Comparison of ENCODE assay signal across 2 cellular contexts in genomic region chr16:67151431-67152097, GRCh38.
TF ChIP-seq lines count a peak whose summit lies in the region.

No MANE protein-coding gene starts in this region.

TF ChIP-seq in A549, 52 proteins besides CTCF, POLR2A, EP300 and RAD21:
- no peak for TF ChIP-seq BCL3 (IDR thresholded peaks at IDR 0.05)
- TF ChIP-seq ZC3H11A (IDR thresholded peaks at IDR 0.05): no peak
- TF ChIP-seq FOSL2 (IDR thresholded peaks at IDR 0.05): no peak
- no peak for TF ChIP-seq FOSL2 (CRISPR knock-in tag; IDR thresholded peaks at IDR 0.05)
- no peak for TF ChIP-seq KDM1A (IDR thresholded peaks at IDR 0.05; ENCODE audit: low read depth)
- no peak for TF ChIP-seq RARB (CRISPR knock-in tag; IDR thresholded peaks at IDR 0.05)
- no peak for TF ChIP-seq TP53 (CRISPR knock-in tag; IDR thresholded peaks at IDR 0.05)
- TF ChIP-seq HOXA7 (CRISPR knock-in tag; IDR thresholded peaks at IDR 0.05): no peak
- TF ChIP-seq REST (IDR thresholded peaks at IDR 0.05): no peak
- no peak for TF ChIP-seq NPAS2 (CRISPR knock-in tag; IDR thresholded peaks at IDR 0.05; ENCODE audit: borderline replicate concordance)
- TF ChIP-seq ELK1 (IDR thresholded peaks at IDR 0.05; ENCODE audit: low read depth, low read length): no peak
- TF ChIP-seq SREBF2 (IDR thresholded peaks at IDR 0.05): no peak
- TF ChIP-seq EHMT2 (IDR thresholded peaks at IDR 0.05; ENCODE audit: low read depth): no peak
- TF ChIP-seq ZSCAN20 (CRISPR knock-in tag; IDR thresholded peaks at IDR 0.05): no peak
- no peak for TF ChIP-seq FOXS1 (CRISPR knock-in tag; IDR thresholded peaks at IDR 0.05)
- no peak for TF ChIP-seq FOSB (CRISPR knock-in tag; IDR thresholded peaks at IDR 0.05)
- no peak for TF ChIP-seq MAFK (IDR thresholded peaks at IDR 0.05; ENCODE audit: partially characterized antibody)
- no peak for TF ChIP-seq HMGXB4 (CRISPR knock-in tag; IDR thresholded peaks at IDR 0.05; ENCODE audit: borderline replicate concordance)
TF ChIP-seq in A549: peak in this region for 0.

TF ChIP-seq in GM23338, 12 proteins besides CTCF, POLR2A, EP300 and RAD21:
- no peak for TF ChIP-seq REST (IDR thresholded peaks at IDR 0.05; ENCODE audit: unreplicated experiment)
- TF ChIP-seq EZH2phosphoT487 (IDR thresholded peaks at IDR 0.05; ENCODE audit: unreplicated experiment): no peak
- peak; percentile 45 for TF ChIP-seq EZH2 (IDR thresholded peaks at IDR 0.05; ENCODE audit: low read depth, unreplicated experiment)
- no peak for TF ChIP-seq STAT1 (IDR thresholded peaks at IDR 0.05; ENCODE audit: unreplicated experiment)
- no peak for TF ChIP-seq ZNF462 (CRISPR knock-in tag; IDR thresholded peaks at IDR 0.05)
